ENCODE assay signal across 22 cellular contexts in the genomic region with DNA sequence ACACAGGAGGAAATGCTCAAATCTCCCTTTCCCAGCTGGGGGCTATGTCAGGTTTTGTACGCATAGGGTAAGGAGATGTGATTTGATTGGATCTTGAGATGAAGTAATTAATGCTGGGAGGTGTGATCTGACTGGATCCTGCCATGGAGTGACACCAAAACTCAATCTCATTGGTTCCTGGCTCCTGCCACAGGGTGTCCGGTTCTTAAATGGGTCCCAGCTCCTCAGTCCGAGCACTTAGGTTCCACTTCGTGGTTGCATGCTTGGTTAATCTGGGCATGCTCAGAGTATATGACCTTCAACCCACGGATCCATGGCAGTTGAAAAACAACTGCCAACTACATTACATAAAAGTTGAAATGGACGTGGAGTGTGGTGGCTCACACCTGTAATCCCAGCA. TPM values are rescaled to one million over a fixed set of nuclear protein-coding genes. Genes with fewer than 3 reads are reported as not detected.
DNase-seq lines count a peak whose midpoint lies in the region; ATAC-seq, FAIRE-seq and TF ChIP-seq lines count a peak whose summit lies in the region.
"Had no signal": no experiment of that assay in that cellular context is flagged by ENCODE, and none has a peak within 500 bp of the region (broad histone marks: within the 10 kb centered on the region; RNA-seq: fewer than 3 reads in every experiment).

No MANE protein-coding gene starts in this region.

- no peak for TF ChIP-seq RAD21 in K562 (CRISPR knock-in tag; conservative IDR thresholded peaks at IDR 0.05 in 1 of 2, IDR thresholded peaks at IDR 0.05 in 1 of 2)

- TF ChIP-seq POLR2A in K562 (conservative IDR thresholded peaks at IDR 0.05), result no peak

- intact Hi-C loops in K562 (cut with micrococcal nuclease), result no loop called here

- H3K27ac ChIP-seq in K562 (ENCODE audit: extremely low read depth, low read depth, low read length), result no peak overlapping the region
- no peak overlapping the region for H3K27ac ChIP-seq in MM.1S (ENCODE audit: low read length)
- H3K27ac ChIP-seq: esophagus squamous epithelium, HL-60, upper lobe of right lung had no signal

- H4K20me1 ChIP-seq in K562 (replicated peaks; ENCODE audit: control insufficient read depth, insufficient read depth, low read length), result no peaks in the 10 kb centered on the region; the same call in 1 of the 2 replicates
- no peaks in the 10 kb centered on the region for H4K20me1 ChIP-seq in MM.1S (ENCODE audit: insufficient read depth, low read length)

- CTCF ChIA-PET in K562 (lab: Yijun Ruan, JAX; ENCODE audit: low intra/inter-chr PET ratio), result no interaction called here

- DNase-seq in NCI-H748 (lab: John Stamatoyannopoulos, UW; ENCODE audit: unreplicated experiment) (peak; percentile 12), NCI-H748 treated with DMSO at 0.1 percent for 48 hours (lab: John Stamatoyannopoulos, UW) (no peak), COR-L47 (lab: John Stamatoyannopoulos, UW) (peak; percentile 20), MV-4-11 (lab: John Stamatoyannopoulos, UW) (peak; percentile 17), K562 (ENCODE audit: extremely low read depth in 1 of 4, low spot score in 3 of 4) (no peak), MM.1S (no peak), NCI-H1048 (lab: John Stamatoyannopoulos, UW) (no peak), NCI-H2196 (lab: John Stamatoyannopoulos, UW; ENCODE audit: unreplicated experiment) (no peak)
- DNase-seq: activated CD4-positive, alpha-beta T cell treated with anti-CD3 and anti-CD28 coated beads for 1 hour; CD4-positive, alpha-beta T cell; effector CD4-positive, alpha-beta T cell; esophagus squamous epithelium; natural killer cell; NCI-H2029; NCI-H774; posterior cingulate gyrus; stimulated activated naive B cell treated with anti-CD40 and anti-IgM and Interleukin-4, amounts not matched to agents 10 μg/mL and 1 μg/mL and 100 μg/mL, for 72 hours; T-helper 2 cell; upper lobe of right lung had no signal

- BruUV-seq in K562 (replicated peaks; lab: Mats Ljungman, UMichigan), result no TSS peak

- no peak for FAIRE-seq in K562 (lab: Jason Lieb, UNC)
- FAIRE-seq: A204.1 had no signal

- H3K9me3 ChIP-seq in K562 (replicated peaks; ENCODE audit: control insufficient read depth, insufficient read depth, low read depth, low read length) (peaks cover 8% of the 10 kb centered on the region), MM.1S (replicated peaks; ENCODE audit: insufficient read depth, low read length) (no peaks in the 10 kb centered on the region)
- H3K9me3 ChIP-seq: esophagus squamous epithelium, upper lobe of right lung had no signal

- H3K27me3 ChIP-seq in K562 (ENCODE audit: control insufficient read depth in 2 of 2, insufficient read depth in 2 of 2, low read length in 2 of 2) (peaks cover 5 to 20% of the 10 kb centered on the region in 2 experiments; a peak in 4 of 5 replicates), MM.1S (replicated peaks; ENCODE audit: insufficient read depth, low read length) (no peaks in the 10 kb centered on the region)
- H3K27me3 ChIP-seq: esophagus squamous epithelium had no signal

- WGBS in K562 (ENCODE audit: insufficient coverage, low coverage, missing lambda C conversion rate), result 17% methylated on average over 6 of the region's 6 CpGs

- in situ Hi-C loops in K562 (cut with MboI), result no loop called here

- H3K9me1 ChIP-seq in K562 (ENCODE audit: control insufficient read depth, insufficient read depth, low read length), result no peaks in the 10 kb centered on the region

- H2AFZ ChIP-seq in K562 (ENCODE audit: low read depth, low read length) (no peak overlapping the region), MM.1S (ENCODE audit: low read length) (no peak overlapping the region)

- peaks cover 4% of the 10 kb centered on the region; the same call in 1 of the 2 replicates for H3F3A ChIP-seq in MM.1S (ENCODE audit: insufficient read depth, low read length)

- POLR2A ChIA-PET in K562 (lab: Yijun Ruan, JAX), result interaction anchor here (0.6 kb wide), 1 partner anchor 236 kb away, joined by 3 read pairs; no protein-coding TSS in a partner anchor

- peaks cover 22% of the 10 kb centered on the region for H3K79me2 ChIP-seq in K562 (ENCODE audit: control insufficient read depth, insufficient read depth, low read length)
- H3K79me2 ChIP-seq in MM.1S (ENCODE audit: low read length), result peaks cover 17% of the 10 kb centered on the region

- H3K9ac ChIP-seq in K562 (ENCODE audit: insufficient read depth in 1 of 2, low read depth in 2 of 2, low read length in 2 of 2) (no peak overlapping the region), MM.1S (ENCODE audit: low read length) (no peak overlapping the region)

- no peak for TF ChIP-seq EP300 in K562 (IDR thresholded peaks at IDR 0.05; ENCODE audit: low read length)

- H3K4me1 ChIP-seq in K562 (replicated peaks in 1 of 2; ENCODE audit: control insufficient read depth in 2 of 2, insufficient read depth in 2 of 2, low read length in 2 of 2), result peaks cover 3 to 17% of the 10 kb centered on the region in 2 experiments; a peak in 4 of 5 replicates
- no peaks in the 10 kb centered on the region; the same call in 1 of the 2 replicates for H3K4me1 ChIP-seq in MM.1S (ENCODE audit: low read length)

- no peak for ATAC-seq in K562
- ATAC-seq: natural killer cell; Right ventricle myocardium inferior; stimulated activated naive B cell treated with anti-CD40 and anti-IgM and Interleukin-4, amounts not matched to agents 10 μg/mL and 1 μg/mL and 100 μg/mL, for 72 hours; upper lobe of right lung had no signal

- no peak overlapping the region for H3K4me3 ChIP-seq in K562
- no peak overlapping the region for H3K4me3 ChIP-seq in MM.1S (ENCODE audit: low read length)
- H3K4me3 ChIP-seq: esophagus squamous epithelium, upper lobe of right lung had no signal

- H3K9me2 ChIP-seq in MM.1S (replicated peaks; ENCODE audit: insufficient read depth, low read length), result no peaks in the 10 kb centered on the region

- no peak overlapping the region for H3K4me2 ChIP-seq in K562 (ENCODE audit: insufficient read depth, low read length)
- H3K4me2 ChIP-seq in MM.1S (ENCODE audit: low read depth, low read length), result no peak overlapping the region

- TF ChIP-seq CTCF in K562 (IDR thresholded peaks at IDR 0.05 in 2 of 3, conservative IDR thresholded peaks at IDR 0.05 in 1 of 3; ENCODE audit: insufficient read depth in 2 of 3, low read depth in 1 of 3, low read length in 3 of 3), result no peak
- TF ChIP-seq CTCF in MM.1S (IDR thresholded peaks at IDR 0.05; ENCODE audit: low read length), result no peak

- H3K36me3 ChIP-seq in K562 (ENCODE audit: control insufficient read depth, insufficient read depth, low read length), result peaks cover 6% of the 10 kb centered on the region
- H3K36me3 ChIP-seq in MM.1S (replicated peaks; ENCODE audit: insufficient read depth, low read length), result peaks cover 5% of the 10 kb centered on the region

TF ChIP-seq in K562, 482 proteins besides CTCF, POLR2A, EP300 and RAD21 (continues in another document):
- 0 out of 4 replicates have a peak, but pooled peaks of 1 of the 2 experiments have one; percentile 14 for TF ChIP-seq TRIM24 (IDR thresholded peaks at IDR 0.05)
- TF ChIP-seq MED1 (CRISPR knock-in tag; IDR thresholded peaks at IDR 0.05; ENCODE audit: borderline replicate concordance), result no peak
- peak in 1 of 2 experiments; percentile 94; a peak in 2 of 3 replicates for TF ChIP-seq CBX3 (IDR thresholded peaks at IDR 0.05; ENCODE audit: borderline replicate concordance in 1 of 2, low read length in 2 of 2)
- no peak for TF ChIP-seq CAMTA2 (CRISPR knock-in tag; conservative IDR thresholded peaks at IDR 0.05)
- TF ChIP-seq ZNF561 (CRISPR knock-in tag; conservative IDR thresholded peaks at IDR 0.05), result no peak
- TF ChIP-seq NR2C1 (IDR thresholded peaks at IDR 0.05), result peak; percentile 61; the same call in 1 of the 2 replicates
- peak; percentile 47; the same call in 1 of the 2 replicates for TF ChIP-seq NR2C1 (tag; IDR thresholded peaks at IDR 0.05)

RNA-seq across cellular contexts. Expression of a gene that starts 3.1 kb away (rescaled TPM):
- total RNA-seq in K562 (2011; cell fraction: chromatin; rRNA removed; ENCODE audit: low replicate concordance), result 15.9 and 67.2 TPM in 2 replicates
- total RNA-seq in K562 (2011; cell fraction: nucleolus; rRNA removed), result 11.5 and 19.3 TPM in 2 replicates
- 22.7 and 23.4 TPM in 2 replicates for total RNA-seq in K562 (2011; cell fraction: nucleoplasm; rRNA removed)
- total RNA-seq in K562 (2014; rRNA removed) (12.9 and 13.3 TPM in 2 replicates), K562 (2014; rRNA removed; fragmentation: Illumina TruSeq; extraction: Trizol) (19.3 and 23.4 TPM in 2 replicates), K562 (2015; rRNA removed; fragmentation: Illumina TruSeq; extraction: Trizol) (19.2 and 20.3 TPM in 2 replicates), K562 (2021) (15.0 and 21.1 TPM in 2 replicates)
- polyA plus RNA-seq in K562 (2011; rRNA removed) (32.3 and 34.7 TPM in 2 replicates), K562 (2014; fragmentation: Illumina TruSeq; extraction: Trizol) (13.8 and 14.7 TPM in 2 replicates), K562 (2014; fragmentation: Nextera tagmentation; extraction: Ambion mirVana) (1 to 10 TPM; 5.8 to 7.3 TPM), K562 (2014; rRNA removed) (14.8 and 18.9 TPM in 2 replicates)
- 6.7 and 10.5 TPM in 2 replicates for polyA plus RNA-seq in K562 (2011; cell fraction: cytosol; rRNA removed)
- 52.8 and 97.8 TPM in 2 replicates for polyA plus RNA-seq in K562 (2011; cell fraction: nucleus; rRNA removed)
- polyA plus RNA-seq in K562 (2012), result 9.4 and 16.5 TPM in 2 replicates
- 27.6 and 41.2 TPM in 2 replicates for polyA minus RNA-seq in K562 (2011; rRNA and poly(A)+ RNA removed)
- polyA minus RNA-seq in K562 (2011; cell fraction: cytosol; rRNA and poly(A)+ RNA removed), result 14.7 and 22.5 TPM in 2 replicates
- polyA minus RNA-seq in K562 (2011; cell fraction: nucleus; rRNA and poly(A)+ RNA removed), result 14.8 and 31.2 TPM in 2 replicates

RNA-seq across cellular contexts. Expression of a gene that starts 44.1 kb away (rescaled TPM):
- 1.0 and 2.0 TPM in 2 replicates for total RNA-seq in K562 (2011; cell fraction: chromatin; rRNA removed; ENCODE audit: low replicate concordance)
- 1.0 TPM in 1 of 2 replicates, not detected in the other for total RNA-seq in K562 (2011; cell fraction: nucleolus; rRNA removed)
- total RNA-seq in K562 (2011; cell fraction: nucleoplasm; rRNA removed), result 2.2 and 3.1 TPM in 2 replicates
- total RNA-seq in K562 (2014; rRNA removed), result not detected in 2 replicates
- 0.11 and 0.19 TPM in 2 replicates for total RNA-seq in K562 (2014; rRNA removed; fragmentation: Illumina TruSeq; extraction: Trizol)
- not detected in 2 replicates for total RNA-seq in K562 (2015; rRNA removed; fragmentation: Illumina TruSeq; extraction: Trizol)
- total RNA-seq in K562 (2021), result 0.29 TPM in 1 of 2 replicates, not detected in the other
- polyA plus RNA-seq in K562 (2011; rRNA removed), result 0.04 TPM in 2 replicates
- polyA plus RNA-seq in K562 (2011; cell fraction: cytosol; rRNA removed), result not detected in 2 replicates
- 0.11 and 0.13 TPM in 2 replicates for polyA plus RNA-seq in K562 (2011; cell fraction: nucleus; rRNA removed)
- not detected in 2 replicates for polyA plus RNA-seq in K562 (2012)
- 0.04 TPM in 1 of 2 replicates, not detected in the other for polyA plus RNA-seq in K562 (2014; fragmentation: Illumina TruSeq; extraction: Trizol)
- polyA plus RNA-seq in K562 (2014; fragmentation: Nextera tagmentation; extraction: Ambion mirVana), result under 1 TPM in 1 of 2 experiments, not detected in 1; 0.11 TPM
- not detected in 2 replicates for polyA plus RNA-seq in K562 (2014; rRNA removed)
- not detected in 2 replicates for polyA minus RNA-seq in K562 (2011; rRNA and poly(A)+ RNA removed)
- polyA minus RNA-seq in K562 (2011; cell fraction: cytosol; rRNA and poly(A)+ RNA removed), result not detected in 2 replicates
- polyA minus RNA-seq in K562 (2011; cell fraction: nucleus; rRNA and poly(A)+ RNA removed), result 1.1 TPM in 2 replicates
- total RNA-seq: CD4-positive, alpha-beta T cell; esophagus squamous epithelium; Right ventricle myocardium inferior; upper lobe of right lung had no signal

Comparison
In these comparisons a context has a peak if more than half of its experiments do, and no peak if none do; other contexts are left out.
1. DNase-seq: peak in NCI-H748 (single experiment), COR-L47 (single experiment) and MV-4-11 (single experiment); none in NCI-H748 treated with DMSO at 0.1 percent for 48 hours (single experiment), K562 (0 of 4), MM.1S (single experiment), NCI-H1048 (single experiment) and NCI-H2196 (single experiment).